In genomic region chr20:40963505-40963845, GRCh38 we compare ENCODE assay signal across 15 cellular contexts.
"Had no signal": no experiment of that assay in that cellular context is flagged by ENCODE, and none has a peak within 500 bp of the region (broad histone marks: within the 10 kb centered on the region; RNA-seq: fewer than 3 reads in every experiment).

No MANE protein-coding gene starts in this region.

- H3K9me3 ChIP-seq: esophagus squamous epithelium, lower lobe of right lung, ovary, psoas muscle, spleen, thoracic aorta, tibial nerve, upper lobe of right lung, uterus had no signal

- H3K27me3 ChIP-seq: dorsolateral prefrontal cortex, esophagus squamous epithelium, neural progenitor cell, ovary, tibial nerve, upper lobe of right lung, uterus had no signal

- H3K9me3 Mint-ChIP-seq: natural killer cell treated with Interleukin-12 subunit alpha and Interleukin-12 subunit beta and Interleukin-15 and Interleukin-18, amount 100 ng/mL, for 72 hours; neural progenitor cell; stimulated activated memory B cell treated with anti-CD40 and anti-IgM and Interleukin-4, amounts not matched to agents 10 μg/mL and 1 μg/mL and 100 μg/mL, for 72 hours had no signal

- H3K4me1 Mint-ChIP-seq: stimulated activated memory B cell treated with anti-CD40 and anti-IgM and Interleukin-4, amounts not matched to agents 10 μg/mL and 1 μg/mL and 100 μg/mL, for 72 hours had no signal

- H3K27me3 Mint-ChIP-seq: stimulated activated memory B cell treated with anti-CD40 and anti-IgM and Interleukin-4, amounts not matched to agents 10 μg/mL and 1 μg/mL and 100 μg/mL, for 72 hours had no signal

- H3K36me3 ChIP-seq: esophagus squamous epithelium, lower lobe of right lung, neural progenitor cell, ovary, spleen, thoracic aorta, tibial nerve, upper lobe of right lung, uterus had no signal

- H3K9ac ChIP-seq: neural progenitor cell had no signal

- H3K36me3 Mint-ChIP-seq: natural killer cell treated with Interleukin-12 subunit alpha and Interleukin-12 subunit beta and Interleukin-15 and Interleukin-18, amount 100 ng/mL, for 72 hours; neural progenitor cell; stimulated activated memory B cell treated with anti-CD40 and anti-IgM and Interleukin-4, amounts not matched to agents 10 μg/mL and 1 μg/mL and 100 μg/mL, for 72 hours had no signal

- H3K27ac ChIP-seq: dorsolateral prefrontal cortex, epithelial cell of prostate, esophagus squamous epithelium, lower lobe of right lung, neural progenitor cell, ovary, psoas muscle, spleen, thoracic aorta, tibial nerve, upper lobe of right lung, uterus had no signal

- H3K4me3 ChIP-seq: esophagus squamous epithelium, lower lobe of right lung, neural progenitor cell, ovary, psoas muscle, skin epidermis, spleen, thoracic aorta, tibial nerve, upper lobe of right lung, uterus had no signal

- H3K4me2 ChIP-seq: neural progenitor cell had no signal

- H3K4me3 Mint-ChIP-seq: natural killer cell treated with Interleukin-12 subunit alpha and Interleukin-12 subunit beta and Interleukin-15 and Interleukin-18, amount 100 ng/mL, for 72 hours; neural progenitor cell; stimulated activated memory B cell treated with anti-CD40 and anti-IgM and Interleukin-4, amounts not matched to agents 10 μg/mL and 1 μg/mL and 100 μg/mL, for 72 hours had no signal

- H3K4me1 ChIP-seq: psoas muscle, uterus had no signal

- H3K27ac Mint-ChIP-seq: natural killer cell treated with Interleukin-12 subunit alpha and Interleukin-12 subunit beta and Interleukin-15 and Interleukin-18, amount 100 ng/mL, for 72 hours; neural progenitor cell; stimulated activated memory B cell treated with anti-CD40 and anti-IgM and Interleukin-4, amounts not matched to agents 10 μg/mL and 1 μg/mL and 100 μg/mL, for 72 hours had no signal

- DNase-seq: esophagus squamous epithelium had no signal
